In the genomic region with DNA sequence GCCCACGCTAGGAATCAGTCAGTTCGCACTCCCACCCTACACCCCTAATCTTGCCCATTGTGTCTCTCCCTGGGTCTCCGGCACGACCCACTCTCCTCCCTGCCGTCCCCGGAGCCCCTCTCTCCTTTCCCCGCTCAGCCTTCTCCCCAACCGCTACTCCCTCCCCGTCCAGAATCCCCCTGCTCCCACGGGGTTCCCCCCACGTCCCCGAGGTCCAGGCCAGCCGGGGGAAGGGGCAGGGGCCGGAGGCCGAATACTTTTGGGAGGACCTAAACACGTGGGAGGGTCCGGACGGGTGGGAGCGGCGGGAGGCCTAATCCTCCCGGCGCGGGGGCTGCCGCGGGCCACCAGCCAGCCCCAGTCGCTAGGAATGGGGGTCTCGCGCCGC, we compare ENCODE assay signal across 13 cellular contexts. TPM values are rescaled to one million over a fixed set of nuclear protein-coding genes. Genes with fewer than 3 reads are reported as not detected.
DNase-seq lines count a peak whose midpoint lies in the region; ATAC-seq, FAIRE-seq and TF ChIP-seq lines count a peak whose summit lies in the region.
"Had no signal": no experiment of that assay in that cellular context is flagged by ENCODE, and none has a peak within 500 bp of the region (broad histone marks: within the 10 kb centered on the region; RNA-seq: fewer than 3 reads in every experiment).

No MANE protein-coding gene starts in this region.

- RAD21 ChIA-PET in GM12878 (lab: Charles Lee; ENCODE audit: unreplicated experiment) = no interaction called here

- intact Hi-C loops in GM12878 (cut with micrococcal nuclease; ENCODE audit: unreplicated experiment) = no loop called here
- intact Hi-C loops in MCF 10A (cut with micrococcal nuclease) = no loop called here

- H3K4me2 ChIP-seq in GM12878 (ENCODE audit: control insufficient read depth, insufficient read depth) (no peak overlapping the region), neural progenitor cell (peak overlapping the region; percentile 95)

- no peak for FAIRE-seq in GM12878 (lab: Jason Lieb, UNC)

- no peak for TF ChIP-seq RAD21 in GM12878 (IDR thresholded peaks at IDR 0.05; ENCODE audit: insufficient read depth, low read depth, low read length)

- no peak overlapping the region for H2AFZ ChIP-seq in GM12878 (ENCODE audit: control insufficient read depth, low read depth, low read length)
- no peak overlapping the region for H2AFZ ChIP-seq in neural progenitor cell (replicated peaks)

- BruUV-seq in GM12878 (replicated peaks; lab: Mats Ljungman, UMichigan) = no TSS peak
- no TSS peak for BruUV-seq in MCF 10A (replicated peaks; lab: Mats Ljungman, UMichigan)

- DNase-seq in GM12878 (ENCODE audit: low read depth, low spot score) (no peak), right atrium auricular region (ENCODE audit: low spot score) (no peak), neural progenitor cell (ENCODE audit: low spot score) (no peak), tibial nerve (ENCODE audit: low spot score in 2 of 2) (no peak), NCI-H524 treated with DMSO at 0.1 percent for 48 hours (lab: John Stamatoyannopoulos, UW) (no peak), MCF 10A (ENCODE audit: unreplicated experiment) (no peak)
- DNase-seq: brain microvascular endothelial cell, DMS 273 treated with DMSO at 0.1 percent for 48 hours, NCI-H524 had no signal

- H4K20me1 ChIP-seq in GM12878 (ENCODE audit: control insufficient read depth, insufficient read depth) (no peaks in the 10 kb centered on the region), neural progenitor cell (ENCODE audit: low read depth) (peaks cover 10% of the 10 kb centered on the region)

- H3K9me3 ChIP-seq in GM12878 (replicated peaks; ENCODE audit: control insufficient read depth, insufficient read depth, low read length) = peaks cover 5% of the 10 kb centered on the region; the same call in 2 of the 3 replicates
- H3K9me3 ChIP-seq in right atrium auricular region = peaks cover 0 to 8% of the 10 kb centered on the region in 2 donors
- peaks cover 8% of the 10 kb centered on the region for H3K9me3 ChIP-seq in neural progenitor cell (ENCODE audit: low read depth)
- peaks cover 0 to 8% (median 0%) of the 10 kb centered on the region in 4 donors for H3K9me3 ChIP-seq in tibial nerve

- H3K36me3 Mint-ChIP-seq in neural progenitor cell (no peaks in the 10 kb centered on the region), MCF 10A (ENCODE audit: insufficient read depth, unreplicated experiment) (peaks cover 5% of the 10 kb centered on the region)

- TF ChIP-seq EP300 in GM12878 (IDR thresholded peaks at IDR 0.05; ENCODE audit: borderline replicate concordance in 1 of 2, control insufficient read depth in 1 of 2, low read depth in 2 of 2, low read length in 2 of 2) (no peak), tibial nerve (IDR thresholded peaks at IDR 0.05) (no peak)

- 45% methylated on average over 10 of the region's 29 CpGs for WGBS in GM12878 (ENCODE audit: insufficient coverage, insufficient replicate concordance, low lambda C conversion rate, missing lambda C conversion rate)
- WGBS in tibial nerve, 2 donors = 1 to 2% methylated on average over 29 of the region's 29 CpGs

- H3K4me1 ChIP-seq in GM12878 (ENCODE audit: control insufficient read depth, insufficient read depth, low read length) (peaks cover 8% of the 10 kb centered on the region), right atrium auricular region (peaks cover 0 to 38% of the 10 kb centered on the region in 2 donors), neural progenitor cell (peaks cover 26% of the 10 kb centered on the region), tibial nerve (peaks cover 0 to 64% (median 16%) of the 10 kb centered on the region in 4 donors)

- H3K9me3 Mint-ChIP-seq in neural progenitor cell = peaks cover 7% of the 10 kb centered on the region
- peaks cover 6% of the 10 kb centered on the region for H3K9me3 Mint-ChIP-seq in MCF 10A (ENCODE audit: unreplicated experiment)

- CTCF ChIA-PET in GM12878 (lab: Yijun Ruan, JAX) (no interaction called here), MCF 10A (lab: Yijun Ruan, JAX) (no interaction called here)

- POLR2A ChIA-PET in GM12878 (lab: Charles Lee) (no interaction called here), MCF 10A (lab: Yijun Ruan, JAX) (no interaction called here)

- no peak overlapping the region for H3K27ac Mint-ChIP-seq in neural progenitor cell
- no peak overlapping the region for H3K27ac Mint-ChIP-seq in MCF 10A (ENCODE audit: low read depth, unreplicated experiment)

- H3F3A ChIP-seq in neural progenitor cell (ENCODE audit: low read depth) = peaks cover 10% of the 10 kb centered on the region

- no peak for TF ChIP-seq CTCF in GM12878 (IDR thresholded peaks at IDR 0.05 in 2 of 3, conservative IDR thresholded peaks at IDR 0.05 in 1 of 3; ENCODE audit: control insufficient read depth in 2 of 3, extremely low read depth in 1 of 3, insufficient read depth in 1 of 3, low read depth in 3 of 3, low read length in 3 of 3)
- no peak for TF ChIP-seq CTCF in right atrium auricular region (IDR thresholded peaks at IDR 0.05)
- TF ChIP-seq CTCF in neural progenitor cell (IDR thresholded peaks at IDR 0.05) = no peak
- TF ChIP-seq CTCF in tibial nerve (IDR thresholded peaks at IDR 0.05) = no peak
- no peak for TF ChIP-seq CTCF in MCF 10A (IDR thresholded peaks at IDR 0.05; ENCODE audit: unreplicated experiment)

- H3K4me1 Mint-ChIP-seq in neural progenitor cell (peaks cover 33% of the 10 kb centered on the region), MCF 10A (ENCODE audit: insufficient read depth, unreplicated experiment) (no peaks in the 10 kb centered on the region)

- no peak for TF ChIP-seq POLR2A in GM12878 (IDR thresholded peaks at IDR 0.05; ENCODE audit: low read depth, low read length)
- no peak for TF ChIP-seq POLR2A in tibial nerve (IDR thresholded peaks at IDR 0.05)

- H3K27me3 ChIP-seq in GM12878 (replicated peaks in 1 of 2; ENCODE audit: control insufficient read depth in 2 of 2, insufficient read depth in 2 of 2, low read length in 1 of 2) = peaks cover 0 to 5% of the 10 kb centered on the region in 2 experiments; a peak in 2 of 4 replicates
- H3K27me3 ChIP-seq in right atrium auricular region = no peaks in the 10 kb centered on the region
- H3K27me3 ChIP-seq in neural progenitor cell = peaks cover 57% of the 10 kb centered on the region
- peaks cover 0 to 3% of the 10 kb centered on the region in 2 donors for H3K27me3 ChIP-seq in tibial nerve

- in situ Hi-C loops in GM12878 (cut with MboI) = no loop called here

- H3K4me3 Mint-ChIP-seq in neural progenitor cell (peak overlapping the region; percentile 87), MCF 10A (ENCODE audit: unreplicated experiment) (no peak overlapping the region)

- H3K27ac ChIP-seq in GM12878 (ENCODE audit: control insufficient read depth, insufficient read depth) = no peak overlapping the region
- peak overlapping the region; percentile 70 to 71 for H3K27ac ChIP-seq in right atrium auricular region
- H3K27ac ChIP-seq in neural progenitor cell = no peak overlapping the region
- peak overlapping the region; percentile 80 to 91 (median 84) for H3K27ac ChIP-seq in tibial nerve
- H3K27ac ChIP-seq: brain microvascular endothelial cell had no signal

- H3K9ac ChIP-seq in GM12878 (ENCODE audit: control insufficient read depth, insufficient read depth, low read length) (no peak overlapping the region), neural progenitor cell (no peak overlapping the region)

- H3K79me2 ChIP-seq in GM12878 (ENCODE audit: control insufficient read depth, insufficient read depth, low read length) = no peaks in the 10 kb centered on the region
- no peaks in the 10 kb centered on the region for H3K79me2 ChIP-seq in neural progenitor cell (ENCODE audit: low read depth)

- SMC1A ChIA-PET in GM12878 (lab: Charles Lee; ENCODE audit: uncharacterized antibody, unreplicated experiment) = no interaction called here

- H3K27me3 Mint-ChIP-seq in neural progenitor cell (ENCODE audit: insufficient read depth, low read depth) = peaks cover 32% of the 10 kb centered on the region
- peaks cover 3% of the 10 kb centered on the region for H3K27me3 Mint-ChIP-seq in MCF 10A (ENCODE audit: insufficient read depth, unreplicated experiment)

- H3K36me3 ChIP-seq in GM12878 (ENCODE audit: control insufficient read depth in 2 of 2, insufficient read depth in 2 of 2, low read length in 1 of 2) (peaks cover 0 to 7% of the 10 kb centered on the region in 2 experiments; a peak in 2 of 4 replicates), right atrium auricular region (no peaks in the 10 kb centered on the region), neural progenitor cell (no peaks in the 10 kb centered on the region), tibial nerve (peaks cover 0 to 19% (median 0%) of the 10 kb centered on the region in 3 donors)
- H3K36me3 ChIP-seq: brain microvascular endothelial cell had no signal

- ATAC-seq in GM12878 = no peak
- no peak for ATAC-seq in HG02759 (IDR thresholded peaks at IDR 0.05; ENCODE audit: unreplicated experiment)
- no peak for ATAC-seq in GM21367 (IDR thresholded peaks at IDR 0.05; ENCODE audit: unreplicated experiment)

- H3K4me3 ChIP-seq in GM12878 = no peak overlapping the region
- peak overlapping the region; percentile 39 to 53 for H3K4me3 ChIP-seq in right atrium auricular region
- H3K4me3 ChIP-seq in neural progenitor cell = peak overlapping the region; percentile 50
- peak overlapping the region; percentile 51 to 65 (median 58) for H3K4me3 ChIP-seq in tibial nerve

RNA-seq across cellular contexts. Expression of a gene that starts 0.6 kb away (rescaled TPM):
- not detected in 2 replicates for total RNA-seq in GM12878 (2013; cell fraction: nucleolus; rRNA removed)
- total RNA-seq in GM12878 (2014; rRNA removed) (0.23 and 0.33 TPM in 2 replicates), GM12878 (2014; rRNA removed; fragmentation: Illumina TruSeq; extraction: Trizol) (not detected in 2 replicates), GM12878 (2021) (0.96 and 2.2 TPM in 2 replicates), right atrium auricular region (100 to 1,000 TPM; 105 to 197 TPM), neural progenitor cell (ENCODE audit: low replicate concordance) (0.19 and 0.43 TPM in 2 replicates), tibial nerve (100 to 1,000 TPM; 172 to 382 (median 375) TPM), MCF 10A (2022) (not detected in 2 replicates)
- polyA plus RNA-seq in GM12878 (2011; ENCODE audit: low read depth) = 1.8 TPM
- polyA plus RNA-seq in GM12878 (2011; rRNA removed) (not detected in 2 replicates), GM12878 (2014; fragmentation: Illumina TruSeq; extraction: Trizol) (0.29 TPM in 1 of 2 replicates, not detected in the other), GM12878 (2014; fragmentation: Nextera tagmentation; extraction: Ambion mirVana) (under 1 TPM in 1 of 2 experiments, not detected in 1; 0.13 TPM), GM12878 (2014; rRNA removed) (0.18 and 0.41 TPM in 2 replicates), GM12878 (2016; fragmentation: Nextera tagmentation; extraction: Ambion mirVana) (under 1 TPM; 0.40 to 1.00 TPM)
- not detected in 2 replicates for polyA plus RNA-seq in GM12878 (2011; cell fraction: cytosol; rRNA removed)
- polyA plus RNA-seq in GM12878 (2011; cell fraction: nucleus; rRNA removed) = not detected in 2 replicates
- polyA plus RNA-seq in GM12878 (2012) = 1.9 and 2.2 TPM in 2 replicates
- not detected in 2 replicates for polyA minus RNA-seq in GM12878 (2011; rRNA and poly(A)+ RNA removed)
- not detected in 2 replicates for polyA minus RNA-seq in GM12878 (2011; cell fraction: cytosol; rRNA and poly(A)+ RNA removed)
- polyA minus RNA-seq in GM12878 (2011; cell fraction: nucleus; rRNA and poly(A)+ RNA removed) = not detected in 2 replicates
- total RNA-seq: activated CD8-positive, alpha-beta memory T cell treated with anti-CD3 and anti-CD28 coated beads for 36 hours; glomerular endothelial cell had no signal

RNA-seq across cellular contexts. Expression of a gene that starts 17.5 kb away (rescaled TPM):
- 55.8 and 61.6 TPM in 2 replicates for total RNA-seq in GM12878 (2013; cell fraction: nucleolus; rRNA removed)
- total RNA-seq in GM12878 (2014; rRNA removed) = 8.6 and 8.9 TPM in 2 replicates
- 6.1 and 6.3 TPM in 2 replicates for total RNA-seq in GM12878 (2014; rRNA removed; fragmentation: Illumina TruSeq; extraction: Trizol)
- total RNA-seq in GM12878 (2021) = 3.5 and 6.5 TPM in 2 replicates
- 2.2 TPM for polyA plus RNA-seq in GM12878 (2011; ENCODE audit: low read depth)
- 7.4 and 8.6 TPM in 2 replicates for polyA plus RNA-seq in GM12878 (2011; rRNA removed)
- 3.3 and 4.1 TPM in 2 replicates for polyA plus RNA-seq in GM12878 (2011; cell fraction: cytosol; rRNA removed)
- polyA plus RNA-seq in GM12878 (2011; cell fraction: nucleus; rRNA removed) = 11.1 and 14.7 TPM in 2 replicates
- polyA plus RNA-seq in GM12878 (2012) = 1.7 and 2.2 TPM in 2 replicates
- polyA plus RNA-seq in GM12878 (2014; fragmentation: Illumina TruSeq; extraction: Trizol) = 3.3 and 3.4 TPM in 2 replicates
- 1 to 10 TPM; 2.0 to 2.7 TPM for polyA plus RNA-seq in GM12878 (2014; fragmentation: Nextera tagmentation; extraction: Ambion mirVana)
- 5.3 and 5.6 TPM in 2 replicates for polyA plus RNA-seq in GM12878 (2014; rRNA removed)
- 10 to 100 TPM in 1 of 2 experiments, 1 to 10 TPM in 1; 6.6 to 10.2 TPM for polyA plus RNA-seq in GM12878 (2016; fragmentation: Nextera tagmentation; extraction: Ambion mirVana)
- 21.7 and 27.0 TPM in 2 replicates for polyA minus RNA-seq in GM12878 (2011; rRNA and poly(A)+ RNA removed)
- 8.3 and 8.6 TPM in 2 replicates for polyA minus RNA-seq in GM12878 (2011; cell fraction: cytosol; rRNA and poly(A)+ RNA removed)
- 69.0 and 127 TPM in 2 replicates for polyA minus RNA-seq in GM12878 (2011; cell fraction: nucleus; rRNA and poly(A)+ RNA removed)
- total RNA-seq in right atrium auricular region = 1 to 10 TPM; 3.2 to 4.1 TPM
- not detected in 2 replicates for total RNA-seq in neural progenitor cell (ENCODE audit: low replicate concordance)
- 1 to 10 TPM in 1 of 4 donors, under 1 TPM in 3; 0.44 to 2.3 (median 0.94) TPM for total RNA-seq in tibial nerve
- total RNA-seq in MCF 10A (2022) = 3.5 and 3.6 TPM in 2 replicates

RNA-seq across cellular contexts. Expression of a gene that starts 17.7 kb away (rescaled TPM):
- total RNA-seq in GM12878 (2013; cell fraction: nucleolus; rRNA removed) = 16.2 and 18.9 TPM in 2 replicates
- total RNA-seq in GM12878 (2014; rRNA removed) (26.9 and 32.6 TPM in 2 replicates), GM12878 (2014; rRNA removed; fragmentation: Illumina TruSeq; extraction: Trizol) (6.9 and 9.2 TPM in 2 replicates), GM12878 (2021) (28.9 and 31.1 TPM in 2 replicates), right atrium auricular region (1 to 10 TPM; 9.7 to 9.8 TPM), neural progenitor cell (ENCODE audit: low replicate concordance) (2.0 and 14.3 TPM in 2 replicates), tibial nerve (10 to 100 TPM in 1 of 4 donors, 1 to 10 TPM in 3; 7.9 to 19.3 (median 9.6) TPM), MCF 10A (2022) (8.4 and 10.1 TPM in 2 replicates)
- 6.5 TPM for polyA plus RNA-seq in GM12878 (2011; ENCODE audit: low read depth)
- polyA plus RNA-seq in GM12878 (2011; rRNA removed) (9.6 and 16.3 TPM in 2 replicates), GM12878 (2014; fragmentation: Illumina TruSeq; extraction: Trizol) (3.6 and 5.9 TPM in 2 replicates), GM12878 (2014; fragmentation: Nextera tagmentation; extraction: Ambion mirVana) (1 to 10 TPM; 1.4 to 2.5 TPM), GM12878 (2014; rRNA removed) (27.3 and 32.4 TPM in 2 replicates), GM12878 (2016; fragmentation: Nextera tagmentation; extraction: Ambion mirVana) (10 to 100 TPM; 44.9 to 54.2 TPM)
- polyA plus RNA-seq in GM12878 (2011; cell fraction: cytosol; rRNA removed) = 34.0 and 39.8 TPM in 2 replicates
- polyA plus RNA-seq in GM12878 (2011; cell fraction: nucleus; rRNA removed) = 16.1 and 23.6 TPM in 2 replicates
- 14.1 and 17.4 TPM in 2 replicates for polyA plus RNA-seq in GM12878 (2012)
- 19.7 and 23.8 TPM in 2 replicates for polyA minus RNA-seq in GM12878 (2011; rRNA and poly(A)+ RNA removed)
- 18.7 and 22.9 TPM in 2 replicates for polyA minus RNA-seq in GM12878 (2011; cell fraction: cytosol; rRNA and poly(A)+ RNA removed)
- 5.9 and 13.7 TPM in 2 replicates for polyA minus RNA-seq in GM12878 (2011; cell fraction: nucleus; rRNA and poly(A)+ RNA removed)

RNA-seq across cellular contexts. Expression of a gene that starts 27.8 kb away (rescaled TPM):
- 152 and 192 TPM in 2 replicates for total RNA-seq in GM12878 (2013; cell fraction: nucleolus; rRNA removed)
- total RNA-seq in GM12878 (2014; rRNA removed) (111 and 122 TPM in 2 replicates), GM12878 (2014; rRNA removed; fragmentation: Illumina TruSeq; extraction: Trizol) (32.1 and 38.7 TPM in 2 replicates), GM12878 (2021) (161 and 172 TPM in 2 replicates), right atrium auricular region (100 to 1,000 TPM in 1 of 2 donors, 10 to 100 TPM in 1; 100.0 to 110 TPM), neural progenitor cell (ENCODE audit: low replicate concordance) (18.0 and 58.9 TPM in 2 replicates), tibial nerve (10 to 100 TPM; 65.8 to 70.2 (median 68.3) TPM), MCF 10A (2022) (80.8 and 83.0 TPM in 2 replicates)
- polyA plus RNA-seq in GM12878 (2011; ENCODE audit: low read depth) = 43.7 TPM
- polyA plus RNA-seq in GM12878 (2011; rRNA removed) (56.3 and 88.0 TPM in 2 replicates), GM12878 (2014; fragmentation: Illumina TruSeq; extraction: Trizol) (22.3 and 47.3 TPM in 2 replicates), GM12878 (2014; fragmentation: Nextera tagmentation; extraction: Ambion mirVana) (10 to 100 TPM in 1 of 2 experiments, 1 to 10 TPM in 1; 5.1 to 12.6 TPM), GM12878 (2014; rRNA removed) (139 and 159 TPM in 2 replicates), GM12878 (2016; fragmentation: Nextera tagmentation; extraction: Ambion mirVana) (10 to 100 TPM; 66.4 to 87.4 TPM)
- 135 and 158 TPM in 2 replicates for polyA plus RNA-seq in GM12878 (2011; cell fraction: cytosol; rRNA removed)
- 309 and 343 TPM in 2 replicates for polyA plus RNA-seq in GM12878 (2011; cell fraction: nucleus; rRNA removed)
- polyA plus RNA-seq in GM12878 (2012) = 96.5 and 107 TPM in 2 replicates
- polyA minus RNA-seq in GM12878 (2011; rRNA and poly(A)+ RNA removed) = 40.9 and 86.3 TPM in 2 replicates
- polyA minus RNA-seq in GM12878 (2011; cell fraction: cytosol; rRNA and poly(A)+ RNA removed) = 35.8 and 41.2 TPM in 2 replicates
- polyA minus RNA-seq in GM12878 (2011; cell fraction: nucleus; rRNA and poly(A)+ RNA removed) = 59.8 and 89.9 TPM in 2 replicates

RNA-seq across cellular contexts. Expression of a gene that starts 38.3 kb away (rescaled TPM):
- total RNA-seq in GM12878 (2013; cell fraction: nucleolus; rRNA removed) = 7.9 and 10.6 TPM in 2 replicates
- total RNA-seq in GM12878 (2014; rRNA removed) (7.2 and 11.0 TPM in 2 replicates), GM12878 (2014; rRNA removed; fragmentation: Illumina TruSeq; extraction: Trizol) (2.3 and 2.8 TPM in 2 replicates), GM12878 (2021) (12.1 and 14.3 TPM in 2 replicates), right atrium auricular region (1 to 10 TPM; 4.1 to 6.2 TPM), neural progenitor cell (ENCODE audit: low replicate concordance) (3.0 and 26.1 TPM in 2 replicates), tibial nerve (10 to 100 TPM in 2 of 4 donors, 1 to 10 TPM in 2; 5.9 to 14.3 (median 11.6) TPM), MCF 10A (2022) (1.7 and 2.0 TPM in 2 replicates)
- 1.1 TPM for polyA plus RNA-seq in GM12878 (2011; ENCODE audit: low read depth)
- polyA plus RNA-seq in GM12878 (2011; rRNA removed) (1.8 and 3.6 TPM in 2 replicates), GM12878 (2014; fragmentation: Illumina TruSeq; extraction: Trizol) (0.32 and 0.71 TPM in 2 replicates), GM12878 (2014; fragmentation: Nextera tagmentation; extraction: Ambion mirVana) (under 1 TPM; 0.05 to 0.46 TPM), GM12878 (2014; rRNA removed) (9.7 and 11.8 TPM in 2 replicates), GM12878 (2016; fragmentation: Nextera tagmentation; extraction: Ambion mirVana) (1 to 10 TPM in 1 of 2 experiments, under 1 TPM in 1; 0.62 to 1.4 TPM)
- polyA plus RNA-seq in GM12878 (2011; cell fraction: cytosol; rRNA removed) = 3.6 and 8.5 TPM in 2 replicates
- polyA plus RNA-seq in GM12878 (2011; cell fraction: nucleus; rRNA removed) = 9.0 and 11.2 TPM in 2 replicates
- polyA plus RNA-seq in GM12878 (2012) = 5.9 and 7.2 TPM in 2 replicates
- polyA minus RNA-seq in GM12878 (2011; rRNA and poly(A)+ RNA removed) = 1.1 and 3.0 TPM in 2 replicates
- polyA minus RNA-seq in GM12878 (2011; cell fraction: cytosol; rRNA and poly(A)+ RNA removed) = 3.5 and 5.1 TPM in 2 replicates
- 2.3 and 4.7 TPM in 2 replicates for polyA minus RNA-seq in GM12878 (2011; cell fraction: nucleus; rRNA and poly(A)+ RNA removed)

Comparison
In these comparisons a context has a peak if more than half of its experiments do, and no peak if none do; other contexts are left out.
1. H3K27ac ChIP-seq: peak in right atrium auricular region (2 of 2) and tibial nerve (4 of 4); none in GM12878 (single experiment) and neural progenitor cell (single experiment).
2. RNA of a gene that starts 0.6 kb away (total RNA-seq): 172 to 382 TPM in tibial nerve and 105 to 197 TPM in right atrium auricular region; 0.23 to 2.2 TPM in GM12878, 0.19 to 0.43 TPM in neural progenitor cell and not detected in MCF 10A; every median in the first group is over 10 times any median in the second.